8 cellular contexts compared by ENCODE assay signal in the genomic region with DNA sequence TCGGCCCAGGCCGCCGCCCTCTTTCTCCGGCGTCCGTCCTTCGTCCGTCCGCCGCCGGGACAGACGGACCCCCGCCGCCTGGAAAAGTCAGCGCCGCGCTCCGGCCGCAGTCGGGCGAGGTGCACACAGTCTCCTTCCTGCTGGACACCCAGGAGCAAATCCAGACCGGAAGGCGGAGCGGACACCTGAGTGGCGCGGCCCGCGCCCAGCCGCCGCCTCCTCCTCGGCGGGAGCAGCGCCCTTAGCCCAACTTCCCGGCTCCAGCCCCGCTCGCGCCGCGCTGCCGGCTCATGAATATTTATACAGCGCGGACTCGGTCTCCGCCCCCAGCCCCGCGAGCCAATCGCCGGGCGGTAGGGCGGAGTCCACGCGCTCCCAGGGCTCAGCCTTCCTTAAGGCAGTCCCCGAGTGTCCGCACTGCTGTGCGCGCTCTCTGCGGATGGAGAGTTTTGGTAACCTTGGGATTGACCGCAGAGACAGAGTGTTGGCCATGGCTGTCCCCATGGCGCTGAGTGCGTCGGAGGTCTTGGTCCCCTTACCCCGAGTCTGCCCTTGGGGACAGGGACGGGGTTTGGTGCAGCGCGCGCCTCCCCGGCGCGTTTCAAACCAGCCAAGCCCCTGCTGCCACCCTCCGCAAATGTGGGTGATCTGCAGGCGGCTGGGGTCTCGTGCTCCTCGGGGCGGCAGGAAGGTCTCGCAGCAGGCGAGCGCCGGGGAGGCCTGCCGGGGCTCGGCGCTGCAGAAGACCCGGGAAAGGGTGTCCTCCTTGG. TPM values are rescaled to one million over a fixed set of nuclear protein-coding genes. Genes with fewer than 3 reads are reported as not detected.
A peak's percentile ranks its signal among the peaks of the same experiment; 100 is the strongest.
DNase-seq lines count a peak whose midpoint lies in the region; ATAC-seq and TF ChIP-seq lines count a peak whose summit lies in the region.

Gene FZD8 (minus strand): TSS at position 274 of the 770 bp plus-strand sequence. CDS start 867 bp downstream, outside the sequence.

- H3K79me2 ChIP-seq in KMS-11 (ENCODE audit: insufficient read depth, low read depth) = no peaks in the 10 kb centered on the region

- no peaks in the 10 kb centered on the region for H3K9me3 Mint-ChIP-seq in activated naive CD4-positive, alpha-beta T cell treated with anti-CD3 and anti-CD28 coated beads, Interleukin-2, amount 50 U/mL, for 72 hours

- ATAC-seq in GM21825 (IDR thresholded peaks at IDR 0.05; ENCODE audit: unreplicated experiment) = peak; percentile 93
- ATAC-seq in activated naive CD4-positive, alpha-beta T cell treated with anti-CD3 and anti-CD28 coated beads, Interleukin-2, amount 50 U/mL, for 72 hours = peak; percentile 88 to 92
- ATAC-seq in omental fat pad (ENCODE audit: low FRiP score) = peak; percentile 89

- H3K4me1 ChIP-seq in KMS-11 (ENCODE audit: low read depth, poor library complexity, severe bottlenecking) = peaks cover 9% of the 10 kb centered on the region
- H3K4me1 ChIP-seq in SJSA1 (replicated peaks) = peaks cover 22% of the 10 kb centered on the region

- H3K36me3 Mint-ChIP-seq in activated naive CD4-positive, alpha-beta T cell treated with anti-CD3 and anti-CD28 coated beads, Interleukin-2, amount 50 U/mL, for 72 hours = no peaks in the 10 kb centered on the region

- H3K36me3 ChIP-seq in KMS-11 (ENCODE audit: insufficient read depth) (no peaks in the 10 kb centered on the region), SJSA1 (peaks cover 25% of the 10 kb centered on the region)

- H3K9me3 ChIP-seq in SJSA1 (replicated peaks) = peaks cover 5% of the 10 kb centered on the region; the same call in 1 of the 2 replicates

- H3K27ac ChIP-seq in KMS-11 (peak within 1 kb of the TSS; percentile 25; the same call in 1 of the 2 replicates), SJSA1 (peak within 1 kb of the TSS; percentile 17), temporal lobe (ENCODE audit: low read depth, low read length) (no peak within 1 kb of the TSS)

- H3K4me3 ChIP-seq in KMS-11 (IDR thresholded peaks at IDR 0.05; ENCODE audit: insufficient read depth, low read depth, low read length) = peak within 1 kb of the TSS; percentile 12
- peak within 1 kb of the TSS; percentile 78 for H3K4me3 ChIP-seq in SJSA1

- DNase-seq in EL (peak; percentile 90), SJSA1 (ENCODE audit: low read depth in 1 of 2, low spot score in 2 of 2) (peak; percentile 90 to 92), glomerular visceral epithelial cell (ENCODE audit: extremely low spot score) (peak; percentile 91), omental fat pad (ENCODE audit: low spot score) (peak; percentile 64)
- DNase-seq in activated naive CD4-positive, alpha-beta T cell treated with anti-CD3 and anti-CD28 coated beads, Interleukin-2, amount 50 U/mL, for 72 hours (ENCODE audit: low spot score in 2 of 2) = peak; percentile 73 to 78

- H3K27me3 ChIP-seq in KMS-11 (ENCODE audit: insufficient read depth, low read depth) = no peaks in the 10 kb centered on the region
- H3K27me3 ChIP-seq in SJSA1 (replicated peaks) = no peaks in the 10 kb centered on the region

- H3K4me2 ChIP-seq in KMS-11 = peak within 1 kb of the TSS; percentile 100

- no peak for TF ChIP-seq CTCF in KMS-11 (conservative IDR thresholded peaks at IDR 0.05; ENCODE audit: low read depth, low read length)
- TF ChIP-seq CTCF in omental fat pad (IDR thresholded peaks at IDR 0.05) = no peak

- H3K27ac Mint-ChIP-seq in activated naive CD4-positive, alpha-beta T cell treated with anti-CD3 and anti-CD28 coated beads, Interleukin-2, amount 50 U/mL, for 72 hours = no peak within 1 kb of the TSS

- no peaks in the 10 kb centered on the region for H4K20me1 ChIP-seq in KMS-11 (ENCODE audit: insufficient read depth)

- H2AFZ ChIP-seq in KMS-11 (ENCODE audit: low read depth) = peak within 1 kb of the TSS; percentile 100

- H3K9ac ChIP-seq in KMS-11 = peak within 1 kb of the TSS; percentile 53

RNA-seq across cellular contexts. Expression of gene FZD8, which starts in this region (rescaled TPM):
- total RNA-seq in SJSA1 (2014; rRNA removed; shearing (Covaris generic)) = 15.7 and 15.9 TPM in 2 replicates
- under 1 TPM; 0.14 to 0.18 TPM for total RNA-seq in activated naive CD4-positive, alpha-beta T cell treated with anti-CD3 and anti-CD28 coated beads, Interleukin-2, amount 50 U/mL, for 72 hours
- total RNA-seq in omental fat pad (1 to 10 TPM; 3.8 to 7.1 (median 5.1) TPM), temporal lobe (16.0 TPM)

Comparison
In these comparisons a context has a peak if more than half of its experiments do, and no peak if none do; other contexts are left out.
1. RNA of gene FZD8 (total RNA-seq): 16.0 TPM in temporal lobe (single experiment), 15.7 to 15.9 TPM in SJSA1 and 3.8 to 7.1 TPM in omental fat pad; 0.14 to 0.18 TPM in activated naive CD4-positive, alpha-beta T cell treated with anti-CD3 and anti-CD28 coated beads, Interleukin-2, amount 50 U/mL, for 72 hours; every median in the first group is over 4 times any median in the second.
2. Peak in DNase-seq and ATAC-seq in activated naive CD4-positive, alpha-beta T cell treated with anti-CD3 and anti-CD28 coated beads, Interleukin-2, amount 50 U/mL, for 72 hours; RNA of the gene not detected or under 1 TPM.
3. Peak in every context shown above with its lines, with median percentiles within 50 percentile points of each other: DNase-seq and ATAC-seq.